Comparison of ENCODE assay signal across 8 cellular contexts in the genomic region with DNA sequence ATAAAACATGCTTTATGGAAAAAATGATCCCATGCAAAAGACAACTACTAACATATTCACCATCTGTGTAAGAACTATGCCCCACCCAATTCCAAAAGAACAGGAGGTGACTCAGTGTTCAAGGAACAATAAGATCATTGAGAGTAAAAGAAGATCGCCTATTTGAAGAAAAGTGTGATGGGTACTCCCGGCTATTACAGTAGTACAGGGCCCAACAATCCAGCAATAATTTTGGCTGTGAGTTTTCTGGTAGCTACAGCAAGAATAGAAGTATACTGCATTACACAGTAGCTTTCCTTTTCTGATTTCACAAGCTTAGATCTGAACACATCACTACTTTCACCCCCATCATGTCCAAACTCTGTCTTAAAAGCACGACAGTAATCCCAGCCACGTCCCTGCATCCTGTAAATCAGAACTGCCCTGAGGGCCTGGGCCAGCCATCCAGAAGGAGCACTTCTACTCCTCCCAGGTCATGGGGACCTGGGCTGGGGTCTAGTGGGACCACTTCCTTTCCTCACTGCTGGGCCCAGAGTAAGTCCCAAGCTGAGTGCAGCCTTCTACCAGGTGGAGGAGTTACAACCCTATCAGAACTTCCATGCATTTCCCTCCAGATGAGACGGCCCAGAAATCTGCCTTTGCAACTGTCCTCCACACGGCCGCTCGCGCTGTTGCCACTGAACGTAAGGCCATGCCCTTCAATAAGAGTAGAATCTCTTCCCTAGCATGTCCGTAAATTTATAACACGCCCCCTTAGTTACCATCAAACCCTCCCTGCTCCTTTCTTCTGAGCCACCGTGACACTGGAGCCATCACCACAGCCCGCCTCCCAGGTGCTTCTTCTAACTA. TPM values are rescaled to one million over a fixed set of nuclear protein-coding genes. Genes with fewer than 3 reads are reported as not detected.
DNase-seq lines count a peak whose midpoint lies in the region; ATAC-seq and TF ChIP-seq lines count a peak whose summit lies in the region.

No MANE protein-coding gene starts in this region.

- no peak for TF ChIP-seq EP300 in esophagus muscularis mucosa (IDR thresholded peaks at IDR 0.05)

- H3K36me3 ChIP-seq in HEK293 (ENCODE audit: control insufficient read depth in 2 of 2, insufficient read depth in 1 of 2, low read length in 2 of 2) = no peaks in the 10 kb centered on the region
- no peaks in the 10 kb centered on the region for H3K36me3 ChIP-seq in esophagus muscularis mucosa

- CTCF ChIA-PET in HEK293 (lab: Yijun Ruan, JAX) = no interaction called here

- POLR2A ChIA-PET in HEK293 (lab: Yijun Ruan, JAX) = no interaction called here

- intact Hi-C loops in esophagus muscularis mucosa (cut with DNase I) = no loop called here

- peaks cover 2% of the 10 kb centered on the region; the same call in 1 of the 2 replicates for H3K4me1 ChIP-seq in HEK293 (ENCODE audit: control insufficient read depth, insufficient read depth, low read length)
- peaks cover 63 to 100% (median 96%) of the 10 kb centered on the region in 4 donors for H3K4me1 ChIP-seq in esophagus muscularis mucosa

- no peak for TF ChIP-seq POLR2A in esophagus muscularis mucosa (IDR thresholded peaks at IDR 0.05; ENCODE audit: low read depth)

- 54% methylated on average over 14 of the region's 14 CpGs for WGBS in esophagus muscularis mucosa

- TF ChIP-seq CTCF in HEK293 (tag by site-specific recombination; IDR thresholded peaks at IDR 0.05) (no peak), esophagus muscularis mucosa (IDR thresholded peaks at IDR 0.05) (no peak)

- H3K4me3 ChIP-seq in HEK293 (ENCODE audit: low read depth, low read length) (no peak overlapping the region), esophagus muscularis mucosa (peak overlapping the region; percentile 4 to 36 (median 18))

- H3K27ac ChIP-seq in HEK293 (ENCODE audit: extremely low read depth, low read depth, low read length) (no peak overlapping the region), esophagus muscularis mucosa (replicated peaks in 1 of 4) (peak overlapping the region; percentile 91 to 100 (median 94))

- H3K9me3 ChIP-seq in HEK293 (ENCODE audit: control insufficient read depth, insufficient read depth, low read depth, low read length) (no peaks in the 10 kb centered on the region), esophagus muscularis mucosa (no peaks in the 10 kb centered on the region)

- DNase-seq in esophagus muscularis mucosa (ENCODE audit: extremely low spot score) (peak; percentile 87), pulmonary artery endothelial cell (ENCODE audit: low read depth, low spot score) (peak; percentile 69), D341Med (ENCODE audit: low spot score) (no peak), NCI-H446 (lab: John Stamatoyannopoulos, UW) (no peak)

- H3K27me3 ChIP-seq in esophagus muscularis mucosa = no peaks in the 10 kb centered on the region

- ATAC-seq in SK-N-SH treated with all-trans-retinoic acid at 6 μM for 48 hours = peak; percentile 37
- no peak for ATAC-seq in GM21786 (IDR thresholded peaks at IDR 0.05; ENCODE audit: unreplicated experiment)
- no peak for ATAC-seq in HG02885 (IDR thresholded peaks at IDR 0.05; ENCODE audit: poor library complexity, unreplicated experiment)

TF ChIP-seq in HEK293, 187 proteins besides CTCF, POLR2A, EP300 and RAD21:
- no peak for TF ChIP-seq ZNF140 (tag by site-specific recombination; IDR thresholded peaks at IDR 0.05)
- TF ChIP-seq ZNF610 (tag by site-specific recombination; IDR thresholded peaks at IDR 0.05; ENCODE audit: borderline replicate concordance) = no peak
- TF ChIP-seq ZNF629 (tag by site-specific recombination; IDR thresholded peaks at IDR 0.05) = 0 out of 2 replicates have a peak, but pooled peaks have one; percentile 13
- TF ChIP-seq OSR2 (tag by site-specific recombination; IDR thresholded peaks at IDR 0.05) = 0 out of 2 replicates have a peak, but pooled peaks have one; percentile 16
- no peak for TF ChIP-seq SP7 (tag by site-specific recombination; IDR thresholded peaks at IDR 0.05)
- peak; percentile 46; the same call in 1 of the 2 replicates for TF ChIP-seq ZBTB20 (tag by site-specific recombination; IDR thresholded peaks at IDR 0.05)
- TF ChIP-seq PRDM1 (tag by site-specific recombination; IDR thresholded peaks at IDR 0.05) = peak; percentile 65
- TF ChIP-seq ZBTB17 (tag by site-specific recombination; IDR thresholded peaks at IDR 0.05) = peak; percentile 92

TF ChIP-seq in SK-N-SH treated with all-trans-retinoic acid at 6 μM for 48 hours, 23 proteins besides CTCF, POLR2A, EP300 and RAD21 (continues in another document):
- TF ChIP-seq TOX (CRISPR knock-in tag; IDR thresholded peaks at IDR 0.05; ENCODE audit: borderline replicate concordance) (no peak), BACH2 (CRISPR knock-in tag; IDR thresholded peaks at IDR 0.05; ENCODE audit: borderline replicate concordance) (no peak), ZFP30 (CRISPR knock-in tag; IDR thresholded peaks at IDR 0.05) (no peak), GLIS3 (CRISPR knock-in tag; IDR thresholded peaks at IDR 0.05) (no peak), OSR1 (CRISPR knock-in tag; IDR thresholded peaks at IDR 0.05) (no peak), ESRRG (CRISPR knock-in tag; IDR thresholded peaks at IDR 0.05) (no peak), ZFP3 (CRISPR knock-in tag; IDR thresholded peaks at IDR 0.05) (no peak), SNAI2 (CRISPR knock-in tag; IDR thresholded peaks at IDR 0.05) (no peak), POU6F1 (CRISPR knock-in tag; IDR thresholded peaks at IDR 0.05; ENCODE audit: borderline replicate concordance, low read depth) (no peak), ISL1 (CRISPR knock-in tag; IDR thresholded peaks at IDR 0.05) (no peak), PATZ1 (CRISPR knock-in tag; IDR thresholded peaks at IDR 0.05; ENCODE audit: borderline replicate concordance) (no peak), PPARA (CRISPR knock-in tag; IDR thresholded peaks at IDR 0.05; ENCODE audit: borderline replicate concordance) (no peak), ZC3H10 (CRISPR knock-in tag; IDR thresholded peaks at IDR 0.05) (no peak)
- TF ChIP-seq, protein P1, sequence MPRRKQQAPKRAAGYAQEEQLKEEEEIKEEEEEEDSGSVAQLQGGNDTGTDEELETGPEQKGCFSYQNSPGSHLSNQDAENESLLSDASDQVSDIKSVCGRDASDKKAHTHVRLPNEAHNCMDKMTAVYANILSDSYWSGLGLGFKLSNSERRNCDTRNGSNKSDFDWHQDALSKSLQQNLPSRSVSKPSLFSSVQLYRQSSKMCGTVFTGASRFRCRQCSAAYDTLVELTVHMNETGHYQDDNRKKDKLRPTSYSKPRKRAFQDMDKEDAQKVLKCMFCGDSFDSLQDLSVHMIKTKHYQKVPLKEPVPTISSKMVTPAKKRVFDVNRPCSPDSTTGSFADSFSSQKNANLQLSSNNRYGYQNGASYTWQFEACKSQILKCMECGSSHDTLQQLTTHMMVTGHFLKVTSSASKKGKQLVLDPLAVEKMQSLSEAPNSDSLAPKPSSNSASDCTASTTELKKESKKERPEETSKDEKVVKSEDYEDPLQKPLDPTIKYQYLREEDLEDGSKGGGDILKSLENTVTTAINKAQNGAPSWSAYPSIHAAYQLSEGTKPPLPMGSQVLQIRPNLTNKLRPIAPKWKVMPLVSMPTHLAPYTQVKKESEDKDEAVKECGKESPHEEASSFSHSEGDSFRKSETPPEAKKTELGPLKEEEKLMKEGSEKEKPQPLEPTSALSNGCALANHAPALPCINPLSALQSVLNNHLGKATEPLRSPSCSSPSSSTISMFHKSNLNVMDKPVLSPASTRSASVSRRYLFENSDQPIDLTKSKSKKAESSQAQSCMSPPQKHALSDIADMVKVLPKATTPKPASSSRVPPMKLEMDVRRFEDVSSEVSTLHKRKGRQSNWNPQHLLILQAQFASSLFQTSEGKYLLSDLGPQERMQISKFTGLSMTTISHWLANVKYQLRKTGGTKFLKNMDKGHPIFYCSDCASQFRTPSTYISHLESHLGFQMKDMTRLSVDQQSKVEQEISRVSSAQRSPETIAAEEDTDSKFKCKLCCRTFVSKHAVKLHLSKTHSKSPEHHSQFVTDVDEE (CRISPR knock-in tag; IDR thresholded peaks at IDR 0.05) = no peak

RNA-seq across cellular contexts. Expression of gene ESYT2, which starts 7.9 kb away (rescaled TPM):
- 100 to 1,000 TPM; 166 to 235 (median 202) TPM for total RNA-seq in esophagus muscularis mucosa
- 61.3 and 67.3 TPM in 2 replicates for total RNA-seq in pulmonary artery endothelial cell

RNA-seq across cellular contexts. Expression of gene DYNC2I1, which starts 35.0 kb away (rescaled TPM):
- total RNA-seq in esophagus muscularis mucosa = 10 to 100 TPM; 18.3 to 32.0 (median 24.9) TPM
- total RNA-seq in pulmonary artery endothelial cell = 4.1 and 7.4 TPM in 2 replicates

Comparison
In these comparisons a context has a peak if more than half of its experiments do, and no peak if none do; other contexts are left out.
1. DNase-seq: peak in esophagus muscularis mucosa (single experiment) and pulmonary artery endothelial cell (single experiment); none in D341Med (single experiment) and NCI-H446 (0 of 2).